In genomic region chr6:36805917-36806316, GRCh38 we compare ENCODE assay signal across 18 cellular contexts. TPM values are rescaled to one million over a fixed set of nuclear protein-coding genes. Genes with fewer than 3 reads are reported as not detected.
DNase-seq lines count a peak whose midpoint lies in the region; ATAC-seq and TF ChIP-seq lines count a peak whose summit lies in the region.
"Had no signal": no experiment of that assay in that cellular context is flagged by ENCODE, and none has a peak within 500 bp of the region (broad histone marks: within the 10 kb centered on the region; RNA-seq: fewer than 3 reads in every experiment).

No MANE protein-coding gene starts in this region.

- peak; percentile 34 to 48 for TF ChIP-seq CTCF in GM23338 (conservative IDR thresholded peaks at IDR 0.05; ENCODE audit: low read depth in 2 of 2)
- TF ChIP-seq CTCF in OCI-LY1 (IDR thresholded peaks at IDR 0.05; ENCODE audit: low read length): peak; percentile 19; the same call in 1 of the 2 replicates
- TF ChIP-seq CTCF in endodermal cell (conservative IDR thresholded peaks at IDR 0.05): peak; percentile 59
- TF ChIP-seq CTCF in neural progenitor cell (IDR thresholded peaks at IDR 0.05): peak; percentile 25

- no peaks in the 10 kb centered on the region for H4K20me1 ChIP-seq in GM23338 (replicated peaks; ENCODE audit: insufficient read depth)
- no peaks in the 10 kb centered on the region for H4K20me1 ChIP-seq in OCI-LY1 (ENCODE audit: insufficient read depth, low read length)
- H4K20me1 ChIP-seq in neural progenitor cell (ENCODE audit: low read depth): no peaks in the 10 kb centered on the region
- H4K20me1 ChIP-seq: BLaER1 had no signal

- no peaks in the 10 kb centered on the region for H3K36me3 ChIP-seq in GM23338 (ENCODE audit: insufficient read depth)
- no peaks in the 10 kb centered on the region for H3K36me3 ChIP-seq in OCI-LY1 (ENCODE audit: insufficient read depth, low read length)
- H3K36me3 ChIP-seq in endodermal cell (ENCODE audit: control insufficient read depth, insufficient read depth, low read length): no peaks in the 10 kb centered on the region
- H3K36me3 ChIP-seq in neural progenitor cell: no peaks in the 10 kb centered on the region
- H3K36me3 ChIP-seq: BLaER1 had no signal

- H2AFZ ChIP-seq in GM23338: no peak overlapping the region
- no peak overlapping the region for H2AFZ ChIP-seq in OCI-LY1 (ENCODE audit: low read length)
- peak overlapping the region; percentile 54 for H2AFZ ChIP-seq in neural progenitor cell (replicated peaks)

- no peak overlapping the region for H3K27ac Mint-ChIP-seq in GM23338
- no peak overlapping the region for H3K27ac Mint-ChIP-seq in endodermal cell
- no peak overlapping the region for H3K27ac Mint-ChIP-seq in neural progenitor cell
- H3K27ac Mint-ChIP-seq: CD4-positive, alpha-beta memory T cell had no signal

- DNase-seq in GM23338 (ENCODE audit: low spot score) (peak; percentile 59), endodermal cell (peak; percentile 81), neural progenitor cell (ENCODE audit: low spot score) (peak; percentile 35), left ventricle myocardium superior (no peak), kidney glomerular epithelial cell (lab: John Stamatoyannopoulos, UW) (no peak)
- no peak for DNase-seq in activated CD4-positive, alpha-beta T cell treated with anti-CD3 and anti-CD28 coated beads, Interleukin-2, amount 50 U/mL, for 48 hours
- DNase-seq: CD4-positive, alpha-beta memory T cell; DMS53; EL; GOT3; NCI-H1436; NCI-H1930; NCI-H226; NCI-H524 treated with DMSO at 0.1 percent for 48 hours had no signal

- H3K4me3 ChIP-seq in GM23338 (no peak overlapping the region), OCI-LY1 (ENCODE audit: low read depth, low read length, poor library complexity, severe bottlenecking) (no peak overlapping the region), endodermal cell (ENCODE audit: low read length) (no peak overlapping the region), neural progenitor cell (no peak overlapping the region)
- H3K4me3 ChIP-seq: A549, BLaER1 had no signal

- H3K27ac ChIP-seq in GM23338 (ENCODE audit: low read depth) (no peak overlapping the region), OCI-LY1 (ENCODE audit: low read depth, low read length, poor library complexity, severe bottlenecking) (no peak overlapping the region), endodermal cell (ENCODE audit: low read depth, low read length) (no peak overlapping the region), neural progenitor cell (no peak overlapping the region)
- H3K27ac ChIP-seq: A549, BLaER1 had no signal

- H3K4me1 ChIP-seq in GM23338 (ENCODE audit: insufficient read depth) (peaks cover 22% of the 10 kb centered on the region), OCI-LY1 (ENCODE audit: insufficient read depth, low read length, severe bottlenecking) (no peaks in the 10 kb centered on the region), endodermal cell (ENCODE audit: control insufficient read depth, insufficient read depth, low read length) (peaks cover 1% of the 10 kb centered on the region), neural progenitor cell (peaks cover 33% of the 10 kb centered on the region)
- H3K4me1 ChIP-seq: A549 had no signal

- H3K9me2 ChIP-seq in GM23338 (ENCODE audit: insufficient read depth) (no peaks in the 10 kb centered on the region), OCI-LY1 (ENCODE audit: low read depth, low read length) (no peaks in the 10 kb centered on the region)

- H3K36me3 Mint-ChIP-seq in GM23338 (ENCODE audit: low read depth): no peaks in the 10 kb centered on the region
- H3K36me3 Mint-ChIP-seq in endodermal cell (ENCODE audit: low read depth): no peaks in the 10 kb centered on the region
- H3K36me3 Mint-ChIP-seq in neural progenitor cell: no peaks in the 10 kb centered on the region
- H3K36me3 Mint-ChIP-seq: CD4-positive, alpha-beta memory T cell had no signal

- H3K27me3 Mint-ChIP-seq in GM23338 (ENCODE audit: insufficient read depth, low read depth, poor library complexity) (peaks cover 12% of the 10 kb centered on the region), endodermal cell (ENCODE audit: insufficient read depth) (peaks cover 2% of the 10 kb centered on the region), neural progenitor cell (ENCODE audit: insufficient read depth, low read depth) (peaks cover 15% of the 10 kb centered on the region)

- intact Hi-C loops in left ventricle myocardium superior (cut with micrococcal nuclease): no loop called here

- H3K79me2 ChIP-seq in GM23338 (replicated peaks; ENCODE audit: insufficient read depth): no peaks in the 10 kb centered on the region
- H3K79me2 ChIP-seq in OCI-LY1 (ENCODE audit: insufficient read depth, low read length): no peaks in the 10 kb centered on the region
- no peaks in the 10 kb centered on the region for H3K79me2 ChIP-seq in neural progenitor cell (ENCODE audit: low read depth)

- H3K4me1 Mint-ChIP-seq in GM23338 (peaks cover 46% of the 10 kb centered on the region), endodermal cell (peaks cover 44% of the 10 kb centered on the region), neural progenitor cell (peaks cover 62% of the 10 kb centered on the region)
- H3K4me1 Mint-ChIP-seq: CD4-positive, alpha-beta memory T cell had no signal

- ATAC-seq in GM23338: peak; percentile 74
- no peak for ATAC-seq in left ventricle myocardium superior

- H3K4me3 Mint-ChIP-seq in GM23338 (no peak overlapping the region), endodermal cell (no peak overlapping the region), neural progenitor cell (no peak overlapping the region)
- H3K4me3 Mint-ChIP-seq: CD4-positive, alpha-beta memory T cell had no signal

- peak overlapping the region; percentile 43; the same call in 1 of the 2 replicates for H3K4me2 ChIP-seq in GM23338
- no peak overlapping the region for H3K4me2 ChIP-seq in OCI-LY1 (ENCODE audit: low read length)
- peak overlapping the region; percentile 46 for H3K4me2 ChIP-seq in neural progenitor cell
- H3K4me2 ChIP-seq: A549 had no signal

- 52 to 63% methylated on average over 4 to 8 of the region's 8 CpGs for WGBS in endodermal cell (ENCODE audit: insufficient coverage in 1 of 2, insufficient read length in 1 of 2), 2 experiments

- H3K9me3 Mint-ChIP-seq in GM23338: no peaks in the 10 kb centered on the region
- no peaks in the 10 kb centered on the region for H3K9me3 Mint-ChIP-seq in endodermal cell
- no peaks in the 10 kb centered on the region for H3K9me3 Mint-ChIP-seq in neural progenitor cell
- H3K9me3 Mint-ChIP-seq: CD4-positive, alpha-beta memory T cell had no signal

- no peaks in the 10 kb centered on the region for H3K27me3 ChIP-seq in GM23338 (ENCODE audit: insufficient read depth)
- no peaks in the 10 kb centered on the region for H3K27me3 ChIP-seq in OCI-LY1 (ENCODE audit: insufficient read depth, low read length)
- no peaks in the 10 kb centered on the region for H3K27me3 ChIP-seq in endodermal cell (ENCODE audit: control insufficient read depth, insufficient read depth, low read length, poor library complexity, severe bottlenecking)
- H3K27me3 ChIP-seq in neural progenitor cell: peaks cover 20% of the 10 kb centered on the region
- H3K27me3 ChIP-seq: BLaER1 had no signal

- H3K9ac ChIP-seq in OCI-LY1 (ENCODE audit: low read length) (no peak overlapping the region), endodermal cell (ENCODE audit: extremely low read depth, low read length, poor library complexity, severe bottlenecking) (no peak overlapping the region), neural progenitor cell (no peak overlapping the region)
- H3K9ac ChIP-seq: BLaER1 had no signal

- H3F3A ChIP-seq in GM23338 (replicated peaks; ENCODE audit: low read depth) (no peaks in the 10 kb centered on the region), OCI-LY1 (ENCODE audit: insufficient read depth, low read length) (no peaks in the 10 kb centered on the region), neural progenitor cell (ENCODE audit: low read depth) (peaks cover 15% of the 10 kb centered on the region)

- H3K9me3 ChIP-seq in OCI-LY1 (ENCODE audit: low read length) (no peaks in the 10 kb centered on the region), endodermal cell (ENCODE audit: control insufficient read depth, low read length) (no peaks in the 10 kb centered on the region), neural progenitor cell (ENCODE audit: low read depth) (no peaks in the 10 kb centered on the region)
- H3K9me3 ChIP-seq: A549, BLaER1 had no signal

TF ChIP-seq in GM23338, 12 proteins besides CTCF, POLR2A, EP300 and RAD21 (continues in another document):
- TF ChIP-seq EZH2phosphoT487 (IDR thresholded peaks at IDR 0.05; ENCODE audit: unreplicated experiment) (no peak), EZH2 (IDR thresholded peaks at IDR 0.05; ENCODE audit: low read depth, unreplicated experiment) (no peak), CREB1 (CRISPR knock-in tag; IDR thresholded peaks at IDR 0.05; ENCODE audit: low read depth) (no peak), JUNB (IDR thresholded peaks at IDR 0.05; ENCODE audit: unreplicated experiment) (no peak), ZNF331 (CRISPR knock-in tag; IDR thresholded peaks at IDR 0.05; ENCODE audit: low read depth) (no peak)

RNA-seq across cellular contexts. Expression of gene CPNE5, which starts 33.3 kb away (rescaled TPM):
- total RNA-seq in GM23338 (2014; rRNA removed; shearing (Covaris generic)): 0.12 and 0.14 TPM in 2 replicates
- 0.37 and 0.42 TPM in 2 replicates for polyA plus RNA-seq in GM23338 (2016; fragmentation: Nextera tagmentation; extraction: Ambion mirVana)
- under 1 TPM; 0.26 to 0.42 TPM for total RNA-seq in endodermal cell
- 1.4 TPM for polyA plus RNA-seq in endodermal cell (2013, experiment 1 of 2)
- polyA plus RNA-seq in endodermal cell (2013, experiment 2 of 2): 1.6 TPM
- total RNA-seq in neural progenitor cell (ENCODE audit: low replicate concordance): 0.56 TPM in 1 of 2 replicates, not detected in the other
- 20.4 TPM for total RNA-seq in left ventricle myocardium superior
- total RNA-seq: MCF 10A had no signal

Comparison
In these comparisons a context has a peak if more than half of its experiments do, and no peak if none do; other contexts are left out.
1. DNase-seq: peak in GM23338 (single experiment), endodermal cell (single experiment) and neural progenitor cell (single experiment); none in activated CD4-positive, alpha-beta T cell treated with anti-CD3 and anti-CD28 coated beads, Interleukin-2, amount 50 U/mL, for 48 hours (0 of 2), left ventricle myocardium superior (single experiment) and kidney glomerular epithelial cell (single experiment).
2. RNA of gene CPNE5, which starts 33.3 kb away (total RNA-seq): 20.4 TPM in left ventricle myocardium superior (single experiment); 0.26 to 0.42 TPM in endodermal cell, 0.12 to 0.14 TPM in GM23338 and 0.56 TPM in neural progenitor cell; every median in the first group is over 10 times any median in the second.
3. Peak in every context shown above with its lines, with median percentiles within 50 percentile points of each other: CTCF ChIP-seq.